Comparison of ENCODE assay signal across 10 cellular contexts in the genomic region with DNA sequence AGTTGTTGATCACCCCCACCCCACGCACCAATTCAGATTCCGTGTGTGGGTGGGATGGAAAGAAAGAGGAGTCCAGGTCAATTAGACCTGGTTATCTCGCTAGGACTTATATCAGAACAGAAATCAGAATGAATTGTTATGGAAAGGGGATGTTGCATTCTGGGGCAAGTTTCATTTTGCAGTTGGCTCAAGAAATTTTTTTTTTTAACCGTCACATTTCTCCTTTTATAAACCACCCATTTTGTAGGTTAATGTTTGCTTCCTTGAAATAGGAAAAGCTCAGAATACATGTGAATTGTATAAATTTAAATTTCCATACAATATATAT. TPM values are rescaled to one million over a fixed set of nuclear protein-coding genes. Genes with fewer than 3 reads are reported as not detected.
DNase-seq lines count a peak whose midpoint lies in the region; ATAC-seq and TF ChIP-seq lines count a peak whose summit lies in the region.
"Had no signal": no experiment of that assay in that cellular context is flagged by ENCODE, and none has a peak within 500 bp of the region (broad histone marks: within the 10 kb centered on the region; RNA-seq: fewer than 3 reads in every experiment).

No MANE protein-coding gene starts in this region.

- H3K27me3 ChIP-seq in stomach smooth muscle (ENCODE audit: control insufficient read depth in 1 of 2, insufficient read depth in 2 of 2, low read length in 2 of 2) = peaks cover 26 to 41% of the 10 kb centered on the region in 2 donors

- H3K36me3 Mint-ChIP-seq in activated CD4-positive, alpha-beta T cell treated with anti-CD3 and anti-CD28 coated beads for 36 hours (ENCODE audit: low read depth) = peaks cover 27% of the 10 kb centered on the region
- peaks cover 2% of the 10 kb centered on the region for H3K36me3 Mint-ChIP-seq in activated CD8-positive, alpha-beta T cell treated with anti-CD3 and anti-CD28 coated beads for 36 hours (ENCODE audit: low read depth)
- no peaks in the 10 kb centered on the region for H3K36me3 Mint-ChIP-seq in immature natural killer cell

- H3K9me3 Mint-ChIP-seq in activated CD4-positive, alpha-beta T cell treated with anti-CD3 and anti-CD28 coated beads for 36 hours (ENCODE audit: low read depth) = no peaks in the 10 kb centered on the region
- no peaks in the 10 kb centered on the region for H3K9me3 Mint-ChIP-seq in activated CD8-positive, alpha-beta T cell treated with anti-CD3 and anti-CD28 coated beads for 36 hours
- peaks cover 0 to 2% (median 0%) of the 10 kb centered on the region in 6 donors for H3K9me3 Mint-ChIP-seq in immature natural killer cell

- no peaks in the 10 kb centered on the region for H3K9me3 ChIP-seq in stomach smooth muscle (ENCODE audit: control insufficient read depth in 2 of 2, low read length in 2 of 2)

- H3K4me1 Mint-ChIP-seq in activated CD4-positive, alpha-beta T cell treated with anti-CD3 and anti-CD28 coated beads for 36 hours = peaks cover 48% of the 10 kb centered on the region
- peaks cover 39% of the 10 kb centered on the region for H3K4me1 Mint-ChIP-seq in activated CD8-positive, alpha-beta T cell treated with anti-CD3 and anti-CD28 coated beads for 36 hours (ENCODE audit: low read depth)
- peaks cover 37 to 76% of the 10 kb centered on the region in 2 donors for H3K4me1 Mint-ChIP-seq in immature natural killer cell

- peaks cover 28% of the 10 kb centered on the region for H3K4me1 ChIP-seq in stomach smooth muscle (ENCODE audit: control insufficient read depth, insufficient read depth, low read length)

- CTCF ChIA-PET in activated CD4-positive, alpha-beta T cell treated with anti-CD3 and anti-CD28 coated beads for 36 hours (lab: Charles Lee) = interaction anchor here (1.1 kb wide), 1 partner anchor 239 kb away, joined by 3 read pairs; no protein-coding TSS in a partner anchor
- CTCF ChIA-PET in activated CD8-positive, alpha-beta T cell treated with anti-CD3 and anti-CD28 coated beads for 36 hours (lab: Charles Lee) = interaction anchor here (1.7 kb wide), 1 partner anchor 506 kb away, joined by 6 read pairs; no protein-coding TSS in a partner anchor

- no peak overlapping the region for H3K9ac ChIP-seq in stomach smooth muscle (ENCODE audit: low read length in 2 of 2)

- peak overlapping the region; percentile 90 for H3K4me3 Mint-ChIP-seq in activated CD4-positive, alpha-beta T cell treated with anti-CD3 and anti-CD28 coated beads for 36 hours
- H3K4me3 Mint-ChIP-seq in activated CD8-positive, alpha-beta T cell treated with anti-CD3 and anti-CD28 coated beads for 36 hours = peak overlapping the region; percentile 94
- H3K4me3 Mint-ChIP-seq in immature natural killer cell = peak overlapping the region; percentile 48 to 94 (median 93)

- no peak overlapping the region for H3K27ac ChIP-seq in stomach smooth muscle (ENCODE audit: low read length)

- H3K4me3 ChIP-seq in stomach smooth muscle (ENCODE audit: low read length in 2 of 2) = peak overlapping the region; percentile 0 to 7

- H3K27ac Mint-ChIP-seq in activated CD4-positive, alpha-beta T cell treated with anti-CD3 and anti-CD28 coated beads for 36 hours = peak overlapping the region; percentile 83
- H3K27ac Mint-ChIP-seq in activated CD8-positive, alpha-beta T cell treated with anti-CD3 and anti-CD28 coated beads for 36 hours = peak overlapping the region; percentile 87
- peak overlapping the region in 3 of 6 donors; percentile 2 to 74 (median 68) for H3K27ac Mint-ChIP-seq in immature natural killer cell

- no peaks in the 10 kb centered on the region for H3K36me3 ChIP-seq in stomach smooth muscle (ENCODE audit: control insufficient read depth in 2 of 2, insufficient read depth in 2 of 2, low read length in 2 of 2)

- ATAC-seq in activated CD4-positive, alpha-beta T cell treated with anti-CD3 and anti-CD28 coated beads for 36 hours = no peak
- ATAC-seq in activated CD8-positive, alpha-beta T cell treated with anti-CD3 and anti-CD28 coated beads for 36 hours = no peak
- no peak for ATAC-seq in GM18861 (IDR thresholded peaks at IDR 0.05; ENCODE audit: unreplicated experiment)

- peak; percentile 60 for DNase-seq in activated CD4-positive, alpha-beta T cell treated with anti-CD3 and anti-CD28 coated beads for 36 hours
- no peak for DNase-seq in activated CD4-positive, alpha-beta T cell treated with anti-CD3 and anti-CD28 coated beads for 1 hour
- DNase-seq in activated CD8-positive, alpha-beta T cell treated with anti-CD3 and anti-CD28 coated beads for 36 hours = peak; percentile 43
- DNase-seq in immature natural killer cell = no peak
- no peak for DNase-seq in NCI-H187 treated with DMSO at 0.1 percent for 48 hours (lab: John Stamatoyannopoulos, UW)
- no peak for DNase-seq in NCI-H345 (lab: John Stamatoyannopoulos, UW)
- DNase-seq: ACHN; effector CD4-positive, alpha-beta T cell had no signal

- intact Hi-C loops in activated CD4-positive, alpha-beta T cell treated with anti-CD3 and anti-CD28 coated beads for 36 hours (cut with DNase I, micrococcal nuclease) = loop anchor here (1.0 to 5.0 kb wide), 8 partner anchors 12 to 782 kb away; no protein-coding TSS in a partner anchor
- intact Hi-C loops in activated CD8-positive, alpha-beta T cell treated with anti-CD3 and anti-CD28 coated beads for 36 hours (cut with micrococcal nuclease) = loop anchor here (5.0 kb wide), 3 partner anchors 63 to 772 kb away; no protein-coding TSS in a partner anchor

- peaks cover 6% of the 10 kb centered on the region for H3K27me3 Mint-ChIP-seq in activated CD4-positive, alpha-beta T cell treated with anti-CD3 and anti-CD28 coated beads for 36 hours
- no peaks in the 10 kb centered on the region for H3K27me3 Mint-ChIP-seq in activated CD8-positive, alpha-beta T cell treated with anti-CD3 and anti-CD28 coated beads for 36 hours
- peaks cover 19 to 35% (median 30%) of the 10 kb centered on the region in 3 donors for H3K27me3 Mint-ChIP-seq in immature natural killer cell (ENCODE audit: low read depth in 3 of 3)

- POLR2A ChIA-PET in activated CD4-positive, alpha-beta T cell treated with anti-CD3 and anti-CD28 coated beads for 36 hours (lab: Charles Lee) = interaction anchor here (0.6 kb wide), 1 partner anchor 56 kb away, joined by 3 read pairs; no protein-coding TSS in a partner anchor
- POLR2A ChIA-PET in activated CD8-positive, alpha-beta T cell treated with anti-CD3 and anti-CD28 coated beads for 36 hours (lab: Charles Lee) = no interaction called here

- no peak for TF ChIP-seq CTCF in activated CD8-positive, alpha-beta T cell treated with anti-CD3 and anti-CD28 coated beads for 36 hours (IDR thresholded peaks at IDR 0.05)

RNA-seq across cellular contexts. Expression of a gene that starts 46.9 kb away (rescaled TPM):
- total RNA-seq in activated CD4-positive, alpha-beta T cell treated with anti-CD3 and anti-CD28 coated beads for 36 hours = 10 to 100 TPM; 15.5 TPM
- 10 to 100 TPM; 20.0 to 20.2 TPM for total RNA-seq in activated CD8-positive, alpha-beta T cell treated with anti-CD3 and anti-CD28 coated beads for 36 hours
- polyA plus RNA-seq in immature natural killer cell = 10 to 100 TPM in 1 of 3 donors, 1 to 10 TPM in 2; 3.4 to 12.5 (median 8.8) TPM

Comparison
In these comparisons a context has a peak if more than half of its experiments do, and no peak if none do; other contexts are left out.
1. DNase-seq: peak in activated CD4-positive, alpha-beta T cell treated with anti-CD3 and anti-CD28 coated beads for 36 hours (single experiment) and activated CD8-positive, alpha-beta T cell treated with anti-CD3 and anti-CD28 coated beads for 36 hours (single experiment); none in activated CD4-positive, alpha-beta T cell treated with anti-CD3 and anti-CD28 coated beads for 1 hour (single experiment), immature natural killer cell (0 of 3), NCI-H187 treated with DMSO at 0.1 percent for 48 hours (single experiment) and NCI-H345 (single experiment).
2. Peak in every context shown above with its lines, with median percentiles within 50 percentile points of each other: H3K4me3 Mint-ChIP-seq.